ENCODE assay signal across 2 cellular contexts in the genomic region with DNA sequence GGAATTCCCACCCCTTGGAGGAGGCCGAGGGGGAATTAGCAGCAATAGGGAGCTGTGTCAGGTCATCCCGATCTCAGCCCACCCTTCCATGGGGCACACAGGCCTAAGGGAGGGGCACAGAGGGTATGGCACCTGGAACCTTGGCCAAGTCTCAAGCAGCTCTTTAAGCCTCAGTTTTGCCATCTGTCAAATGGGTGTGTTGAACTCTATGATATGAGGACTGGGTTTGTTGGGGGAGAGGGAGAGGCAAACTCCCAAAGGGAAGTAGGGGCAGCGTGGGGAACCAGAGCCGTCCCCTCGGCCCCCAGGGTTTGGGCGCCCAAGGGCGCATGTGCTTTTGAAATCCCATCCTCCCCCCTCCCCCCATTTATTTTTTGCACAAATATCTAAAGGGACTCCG.
TF ChIP-seq lines count a peak whose summit lies in the region.

No MANE protein-coding gene starts in this region.

TF ChIP-seq in HepG2, 621 proteins besides CTCF, POLR2A, EP300 and RAD21:
- TF ChIP-seq ZNF354B (CRISPR knock-in tag; IDR thresholded peaks at IDR 0.05) (no peak), ZMYM3 (CRISPR knock-in tag; IDR thresholded peaks at IDR 0.05) (peak; percentile 81), ZNF446 (CRISPR knock-in tag; IDR thresholded peaks at IDR 0.05) (no peak), ZNF768 (CRISPR knock-in tag; IDR thresholded peaks at IDR 0.05) (no peak), ZSCAN9 (CRISPR knock-in tag; IDR thresholded peaks at IDR 0.05; ENCODE audit: borderline replicate concordance) (no peak), KMT2A (CRISPR knock-in tag; IDR thresholded peaks at IDR 0.05) (no peak), CHD4 (IDR thresholded peaks at IDR 0.05; ENCODE audit: borderline replicate concordance, low read length) (peak; percentile 69; the same call in 1 of the 2 replicates), ZNF629 (CRISPR knock-in tag; conservative IDR thresholded peaks at IDR 0.05) (peak; percentile 94), KDM1A (CRISPR knock-in tag; IDR thresholded peaks at IDR 0.05) (0 out of 2 replicates have a peak, but pooled peaks have one; percentile 68), IKZF4 (CRISPR knock-in tag; IDR thresholded peaks at IDR 0.05; ENCODE audit: borderline replicate concordance, low read depth, not compliant biosample characterization) (no peak)

TF ChIP-seq in GM12878, 131 proteins besides CTCF, POLR2A, EP300 and RAD21:
- TF ChIP-seq, protein P1, sequence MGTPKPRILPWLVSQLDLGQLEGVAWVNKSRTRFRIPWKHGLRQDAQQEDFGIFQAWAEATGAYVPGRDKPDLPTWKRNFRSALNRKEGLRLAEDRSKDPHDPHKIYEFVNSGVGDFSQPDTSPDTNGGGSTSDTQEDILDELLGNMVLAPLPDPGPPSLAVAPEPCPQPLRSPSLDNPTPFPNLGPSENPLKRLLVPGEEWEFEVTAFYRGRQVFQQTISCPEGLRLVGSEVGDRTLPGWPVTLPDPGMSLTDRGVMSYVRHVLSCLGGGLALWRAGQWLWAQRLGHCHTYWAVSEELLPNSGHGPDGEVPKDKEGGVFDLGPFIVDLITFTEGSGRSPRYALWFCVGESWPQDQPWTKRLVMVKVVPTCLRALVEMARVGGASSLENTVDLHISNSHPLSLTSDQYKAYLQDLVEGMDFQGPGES (IDR thresholded peaks at IDR 0.05): no peak
- TF ChIP-seq ZNF622 (IDR thresholded peaks at IDR 0.05) (no peak), SP1 (IDR thresholded peaks at IDR 0.05; ENCODE audit: low read depth, low read length) (no peak), KAT2A (conservative IDR thresholded peaks at IDR 0.05; ENCODE audit: control insufficient read depth, low read depth, low read length) (no peak), FOS (IDR thresholded peaks at IDR 0.05; ENCODE audit: borderline replicate concordance, extremely low read depth, insufficient read length) (no peak)
